In genomic region chr14:81062816-81063215, GRCh38 we compare ENCODE assay signal across 8 cellular contexts.
A peak's percentile ranks its signal among the peaks of the same experiment; 100 is the strongest.
DNase-seq lines count a peak whose midpoint lies in the region; ATAC-seq and TF ChIP-seq lines count a peak whose summit lies in the region.

No MANE protein-coding gene starts in this region.

- H3K27me3 ChIP-seq in liver (ENCODE audit: control insufficient read depth in 4 of 4, insufficient read depth in 4 of 4, low read length in 3 of 4) (no peaks in the 10 kb centered on the region), MG63 (no peaks in the 10 kb centered on the region)

- peak; percentile 3 for DNase-seq in EL
- peak; percentile 48 for DNase-seq in KBM-7
- DNase-seq in UCSD-AML1 (lab: John Stamatoyannopoulos, UW; ENCODE audit: unreplicated experiment) = peak; percentile 19
- DNase-seq in MG63 = no peak
- no peak for DNase-seq in mucosa of gallbladder (ENCODE audit: low spot score)
- no peak for DNase-seq in NCI-H128 (lab: John Stamatoyannopoulos, UW; ENCODE audit: unreplicated experiment)

- H3K36me3 ChIP-seq in liver (ENCODE audit: control insufficient read depth in 4 of 4, insufficient read depth in 3 of 4, low read depth in 1 of 4, low read length in 3 of 4) (peaks cover 0 to 2% (median 0%) of the 10 kb centered on the region in 4 donors), MG63 (no peaks in the 10 kb centered on the region)

- no peak overlapping the region for H3K27ac ChIP-seq in liver (ENCODE audit: low read depth in 1 of 2, low read length in 2 of 2)

- peak; percentile 42 for TF ChIP-seq CTCF in liver (IDR thresholded peaks at IDR 0.05; ENCODE audit: low read depth, low read length, missing input control)

- TF ChIP-seq RAD21 in liver (IDR thresholded peaks at IDR 0.05) = peak; percentile 78 to 80

- 17% methylated on average over 4 of the region's 4 CpGs for WGBS in liver

- peaks cover 0 to 8% (median 3%) of the 10 kb centered on the region in 4 donors for H3K4me1 ChIP-seq in liver (ENCODE audit: control insufficient read depth in 4 of 4, insufficient read depth in 4 of 4, low read length in 3 of 4)

- no peaks in the 10 kb centered on the region for H3K9me3 ChIP-seq in liver (ENCODE audit: control insufficient read depth in 4 of 4, low read length in 3 of 4)
- H3K9me3 ChIP-seq in MG63 = no peaks in the 10 kb centered on the region

- no peak overlapping the region for H3K4me3 ChIP-seq in liver (ENCODE audit: low read depth in 1 of 3, low read length in 3 of 3)
- H3K4me3 ChIP-seq in MG63 = no peak overlapping the region

- peak; percentile 88 for ATAC-seq in GM19463 (IDR thresholded peaks at IDR 0.05; ENCODE audit: unreplicated experiment)

- peak overlapping the region in 1 of 2 donors; percentile 26 for H3K9ac ChIP-seq in liver (ENCODE audit: low read depth in 1 of 2, low read length in 2 of 2)

- in situ Hi-C loops in KBM-7 (cut with MboI; ENCODE audit: low pct_unique_long_range_greater_than_20kb, low sequenced_read_pairs) = no loop called here

TF ChIP-seq in liver, 16 proteins besides CTCF, POLR2A, EP300 and RAD21:
- TF ChIP-seq TAF1 (conservative IDR thresholded peaks at IDR 0.05) (no peak), NR2F2 (IDR thresholded peaks at IDR 0.05) (no peak), HNF4A (conservative IDR thresholded peaks at IDR 0.05) (peak in 1 of 2 donors; percentile 10), FOXA1 (IDR thresholded peaks at IDR 0.05) (no peak), YY1 (IDR thresholded peaks at IDR 0.05) (peak; percentile 49)

Comparison
In these comparisons a context has a peak if more than half of its experiments do, and no peak if none do; other contexts are left out.
1. DNase-seq: peak in EL (single experiment), KBM-7 (single experiment) and UCSD-AML1 (single experiment); none in MG63 (single experiment), mucosa of gallbladder (single experiment) and NCI-H128 (single experiment).